8 cellular contexts compared by ENCODE assay signal in genomic region chr1:243421784-243422183, GRCh38.
DNase-seq lines count a peak whose midpoint lies in the region; ATAC-seq lines count a peak whose summit lies in the region.

No MANE protein-coding gene starts in this region.

- no peaks in the 10 kb centered on the region for H3K9me3 Mint-ChIP-seq in activated T-cell treated with anti-CD3 and anti-CD28 coated beads, Interleukin-2, amount 50 U/mL, for 24 hours

- peak; percentile 67 for ATAC-seq in HG03066 (IDR thresholded peaks at IDR 0.05; ENCODE audit: low read depth, unreplicated experiment)
- ATAC-seq in left cardiac atrium: peak; percentile 82 to 100
- no peak for ATAC-seq in GM19328 (IDR thresholded peaks at IDR 0.05; ENCODE audit: unreplicated experiment)

- H3K36me3 Mint-ChIP-seq in activated T-cell treated with anti-CD3 and anti-CD28 coated beads, Interleukin-2, amount 50 U/mL, for 24 hours (ENCODE audit: low read depth): peaks cover 27% of the 10 kb centered on the region

- peak overlapping the region; percentile 38 for H3K27ac Mint-ChIP-seq in activated T-cell treated with anti-CD3 and anti-CD28 coated beads, Interleukin-2, amount 50 U/mL, for 24 hours

- H3K4me1 Mint-ChIP-seq in activated T-cell treated with anti-CD3 and anti-CD28 coated beads, Interleukin-2, amount 50 U/mL, for 24 hours (ENCODE audit: low read depth): peaks cover 26% of the 10 kb centered on the region

- no peaks in the 10 kb centered on the region for H3K27me3 Mint-ChIP-seq in activated T-cell treated with anti-CD3 and anti-CD28 coated beads, Interleukin-2, amount 50 U/mL, for 24 hours

- intact Hi-C loops in left cardiac atrium (cut with DNase I): no loop called here

- DNase-seq in activated CD4-positive, CD25-positive, alpha-beta regulatory T cell treated with anti-CD3 and anti-CD28 coated beads, Interleukin-2, amount 50 U/mL, for 16 hours (ENCODE audit: low read depth, low spot score): peak; percentile 11
- DNase-seq in activated CD4-positive, CD25-positive, alpha-beta regulatory T cell treated with anti-CD3 and anti-CD28 coated beads, Interleukin-2, amount 50 U/mL, for 72 hours: no peak
- DNase-seq in NCI-H510A treated with DMSO at 0.1 percent for 48 hours (lab: John Stamatoyannopoulos, UW): peak; percentile 67
- DNase-seq in activated T-cell treated with anti-CD3 and anti-CD28 coated beads, Interleukin-2, amount 50 U/mL, for 24 hours: peak; percentile 48
- DNase-seq in left cardiac atrium: no peak
- DNase-seq in stimulated activated CD4-positive, alpha-beta T cell treated with anti-CD3 and anti-CD28 coated beads, Interleukin-15, amount 100 ng/mL, for 24 hours: peak; percentile 61

- H3K4me3 Mint-ChIP-seq in activated T-cell treated with anti-CD3 and anti-CD28 coated beads, Interleukin-2, amount 50 U/mL, for 24 hours: peak overlapping the region; percentile 52

Comparison
In these comparisons a context has a peak if more than half of its experiments do, and no peak if none do; other contexts are left out.
1. DNase-seq: peak in activated CD4-positive, CD25-positive, alpha-beta regulatory T cell treated with anti-CD3 and anti-CD28 coated beads, Interleukin-2, amount 50 U/mL, for 16 hours (single experiment), NCI-H510A treated with DMSO at 0.1 percent for 48 hours (single experiment), activated T-cell treated with anti-CD3 and anti-CD28 coated beads, Interleukin-2, amount 50 U/mL, for 24 hours (single experiment) and stimulated activated CD4-positive, alpha-beta T cell treated with anti-CD3 and anti-CD28 coated beads, Interleukin-15, amount 100 ng/mL, for 24 hours (single experiment); none in activated CD4-positive, CD25-positive, alpha-beta regulatory T cell treated with anti-CD3 and anti-CD28 coated beads, Interleukin-2, amount 50 U/mL, for 72 hours (single experiment) and left cardiac atrium (single experiment).